ENCODE assay signal across 8 cellular contexts in the genomic region with DNA sequence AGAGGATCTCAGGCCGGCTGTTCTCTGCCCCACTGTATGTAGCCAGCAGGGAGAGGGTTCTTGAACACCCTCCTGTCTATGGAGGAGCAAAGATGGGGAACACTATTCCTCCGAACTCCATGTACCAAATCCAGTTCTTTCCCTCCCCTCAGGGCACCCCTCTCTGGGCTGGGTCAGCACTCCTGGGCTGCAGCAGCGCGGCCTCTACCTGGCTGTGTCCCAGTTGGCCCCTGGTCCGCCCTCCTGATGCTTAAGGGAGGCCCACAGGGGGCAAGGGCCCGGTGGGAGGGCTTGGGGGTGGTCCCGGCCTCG. TPM values are rescaled to one million over a fixed set of nuclear protein-coding genes. Genes with fewer than 3 reads are reported as not detected.
A peak's percentile ranks its signal among the peaks of the same experiment; 100 is the strongest.
DNase-seq lines count a peak whose midpoint lies in the region; ATAC-seq and TF ChIP-seq lines count a peak whose summit lies in the region.

No MANE protein-coding gene starts in this region.

- H3K27ac ChIP-seq in brain microvascular endothelial cell, result peak overlapping the region; percentile 81

- no peaks in the 10 kb centered on the region for H3K27me3 ChIP-seq in brain microvascular endothelial cell (replicated peaks)
- peaks cover 11% of the 10 kb centered on the region for H3K27me3 ChIP-seq in mononuclear cell (ENCODE audit: insufficient read depth, low read length)

- H3K36me3 ChIP-seq in brain microvascular endothelial cell (replicated peaks), result peaks cover 26% of the 10 kb centered on the region

- in situ Hi-C loops in brain microvascular endothelial cell (cut with HindIII; ENCODE audit: low pct_ligation_motif_present, low sequenced_read_pairs), result no loop called here

- H3K4me3 ChIP-seq in AG10803 (ENCODE audit: low read length) (peak overlapping the region; percentile 73), brain microvascular endothelial cell (ENCODE audit: low read depth, low read length) (peak overlapping the region; percentile 90), mononuclear cell (ENCODE audit: low read length) (peak overlapping the region; percentile 91)

- peaks cover 35% of the 10 kb centered on the region for H3K4me1 ChIP-seq in mononuclear cell (ENCODE audit: insufficient read depth, low read length)

- peak; percentile 3 for ATAC-seq in HG03066 (IDR thresholded peaks at IDR 0.05; ENCODE audit: low read depth, unreplicated experiment)

- no peaks in the 10 kb centered on the region for H3K9me3 ChIP-seq in mononuclear cell (ENCODE audit: low read depth, low read length)

- DNase-seq in AG10803 (ENCODE audit: low read depth) (no peak), brain microvascular endothelial cell (no peak), GF-D8 (lab: John Stamatoyannopoulos, UW) (no peak), KG1 (lab: John Stamatoyannopoulos, UW) (no peak), globus pallidus (ENCODE audit: low spot score) (no peak), cerebellum (ENCODE audit: low spot score) (no peak)

- TF ChIP-seq CTCF in AG10803 (conservative IDR thresholded peaks at IDR 0.05; ENCODE audit: low read length) (no peak), brain microvascular endothelial cell (IDR thresholded peaks at IDR 0.05; ENCODE audit: low read depth, low read length, missing control alignments) (no peak)

RNA-seq across cellular contexts. Expression of a gene that starts 0.5 kb away (rescaled TPM):
- total RNA-seq in mononuclear cell (12.4 TPM), cerebellum (13.0 TPM)

RNA-seq across cellular contexts. Expression of a gene that starts 4.3 kb away (rescaled TPM):
- total RNA-seq in mononuclear cell (0.10 TPM), cerebellum (6.3 TPM)

RNA-seq across cellular contexts. Expression of a gene that starts 36.8 kb away (rescaled TPM):
- total RNA-seq in mononuclear cell (1.9 TPM), cerebellum (1.2 TPM)
